ENCODE assay signal across 11 cellular contexts in the genomic region with DNA sequence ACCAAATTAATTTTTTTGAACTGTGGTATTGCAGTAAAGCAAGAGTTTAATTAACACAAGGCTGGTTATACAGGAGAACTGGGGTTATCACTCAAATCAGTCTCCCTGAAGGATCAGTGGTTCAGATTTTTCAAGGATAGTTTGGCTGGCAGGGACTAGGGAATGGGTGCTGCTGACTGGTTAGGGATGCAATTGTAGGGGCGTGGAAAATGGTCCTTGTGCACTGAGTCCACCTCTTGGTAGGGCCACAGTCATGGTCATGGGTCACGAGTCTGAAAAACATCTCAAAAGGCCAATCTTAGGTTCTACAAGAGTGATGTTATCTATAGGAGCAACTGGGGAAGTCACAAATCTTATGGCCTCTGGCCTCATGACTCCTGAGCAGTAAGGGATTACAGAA. TPM values are rescaled to one million over a fixed set of nuclear protein-coding genes. Genes with fewer than 3 reads are reported as not detected.
"Had no signal": no experiment of that assay in that cellular context is flagged by ENCODE, and none has a peak within 500 bp of the region (broad histone marks: within the 10 kb centered on the region; RNA-seq: fewer than 3 reads in every experiment).

No MANE protein-coding gene starts in this region.

- H3K4me3 Mint-ChIP-seq: HFFc6, IgD-negative memory B cell had no signal

- H3K4me1 ChIP-seq: HAP-1 had no signal

- H3K9me3 Mint-ChIP-seq: IgD-negative memory B cell had no signal

- ATAC-seq: HCT116, HepG2 had no signal

- H3K36me3 ChIP-seq: HAP-1 had no signal

- DNase-seq: GM23248, GOT3, H7, HFFc6, KBM-7 had no signal

- H3K27ac ChIP-seq: GM23248, HL-60 had no signal

- H3K9ac ChIP-seq: GM23248 had no signal

- H3K27ac Mint-ChIP-seq: HFFc6, IgD-negative memory B cell had no signal

- H3K4me3 ChIP-seq: GM23248, HAP-1 had no signal

- H2AFZ ChIP-seq: GM23248 had no signal

RNA-seq across cellular contexts. Expression of a gene that starts 27.9 kb away (rescaled TPM):
- total RNA-seq: H4 had no signal
- polyA plus RNA-seq: IgD-negative memory B cell had no signal
